In genomic region chr2:27685577-27685976, GRCh38 we compare ENCODE assay signal across 16 cellular contexts. TPM values are rescaled to one million over a fixed set of nuclear protein-coding genes. Genes with fewer than 3 reads are reported as not detected.
DNase-seq lines count a peak whose midpoint lies in the region; ATAC-seq and TF ChIP-seq lines count a peak whose summit lies in the region.
"Had no signal": no experiment of that assay in that cellular context is flagged by ENCODE, and none has a peak within 500 bp of the region (broad histone marks: within the 10 kb centered on the region; RNA-seq: fewer than 3 reads in every experiment).

No MANE protein-coding gene starts in this region.

- no peaks in the 10 kb centered on the region for H3K9me3 Mint-ChIP-seq in activated CD8-positive, alpha-beta memory T cell treated with anti-CD3 and anti-CD28 coated beads, Interleukin-2, amount 10 ng/mL, durations not matched to agents 7 days and 5 days (ENCODE audit: low read depth)
- no peaks in the 10 kb centered on the region for H3K9me3 Mint-ChIP-seq in IgD-negative memory B cell
- no peaks in the 10 kb centered on the region for H3K9me3 Mint-ChIP-seq in activated T-helper 2 cell treated with anti-CD3 and anti-CD28 coated beads, Interferon-gamma antibody, Interleukin-2, Interleukin-4, amounts not matched to agents 10 μg/mL and 5 μg/mL and 100 μg/mL, durations not matched to agents 14 hours and 24 hours and 36 hours

- in situ Hi-C loops in G401 (cut with HindIII; ENCODE audit: low sequenced_read_pairs) = no loop called here

- peaks cover 4 to 98% (median 56%) of the 10 kb centered on the region in 6 donors for H3K36me3 ChIP-seq in spleen

- 97 to 100% (median 98%) methylated on average over 3 of the region's 3 CpGs for WGBS in spleen, 5 donors

- intact Hi-C loops in activated T-helper 2 cell treated with anti-CD3 and anti-CD28 coated beads, Interferon-gamma antibody, Interleukin-2, Interleukin-4, amounts not matched to agents 10 μg/mL and 5 μg/mL and 100 μg/mL, durations not matched to agents 14 hours and 24 hours and 36 hours (cut with micrococcal nuclease) = no loop called here
- intact Hi-C loops in spleen (cut with DNase I; ENCODE audit: low total_unique reads) = no loop called here

- H3K4me3 ChIP-seq in spleen = no peak overlapping the region

- peak overlapping the region; percentile 96 for H3K27ac Mint-ChIP-seq in activated CD8-positive, alpha-beta memory T cell treated with anti-CD3 and anti-CD28 coated beads, Interleukin-2, amount 10 ng/mL, durations not matched to agents 7 days and 5 days
- H3K27ac Mint-ChIP-seq in IgD-negative memory B cell = peak overlapping the region in 2 of 3 donors; percentile 29 to 80
- H3K27ac Mint-ChIP-seq in activated T-helper 2 cell treated with anti-CD3 and anti-CD28 coated beads, Interferon-gamma antibody, Interleukin-2, Interleukin-4, amounts not matched to agents 10 μg/mL and 5 μg/mL and 100 μg/mL, durations not matched to agents 14 hours and 24 hours and 36 hours = peak overlapping the region; percentile 81

- DNase-seq in activated CD8-positive, alpha-beta memory T cell treated with anti-CD3 and anti-CD28 coated beads, Interleukin-2, amount 10 ng/mL, durations not matched to agents 7 days and 5 days = no peak
- DNase-seq in activated CD8-positive, alpha-beta memory T cell treated with anti-CD3 and anti-CD28 coated beads, Interleukin-2, amount 50 U/mL, for 48 hours = no peak
- DNase-seq in activated T-helper 2 cell treated with anti-CD3 and anti-CD28 coated beads, Interferon-gamma antibody, Interleukin-2, Interleukin-4, amounts not matched to agents 10 μg/mL and 5 μg/mL and 100 μg/mL, durations not matched to agents 14 hours and 24 hours and 36 hours (ENCODE audit: low spot score) = no peak
- DNase-seq in spleen (no peak), G401 (ENCODE audit: low spot score) (no peak)
- DNase-seq: C1 segment of cervical spinal cord, DMS 273 treated with DMSO at 0.1 percent for 48 hours, GF-D8, NCI-H187, NCI-H748 treated with DMSO at 0.1 percent for 48 hours, RPMI8226, SIG-M5 had no signal

- H3K4me3 Mint-ChIP-seq in activated CD8-positive, alpha-beta memory T cell treated with anti-CD3 and anti-CD28 coated beads, Interleukin-2, amount 10 ng/mL, durations not matched to agents 7 days and 5 days = peak overlapping the region; percentile 69
- no peak overlapping the region for H3K4me3 Mint-ChIP-seq in IgD-negative memory B cell
- H3K4me3 Mint-ChIP-seq in activated T-helper 2 cell treated with anti-CD3 and anti-CD28 coated beads, Interferon-gamma antibody, Interleukin-2, Interleukin-4, amounts not matched to agents 10 μg/mL and 5 μg/mL and 100 μg/mL, durations not matched to agents 14 hours and 24 hours and 36 hours (ENCODE audit: low read depth) = no peak overlapping the region

- H3K27ac ChIP-seq in spleen = peak overlapping the region in 5 of 8 donors; percentile 22 to 69 (median 41)
- H3K27ac ChIP-seq: KMS-11 had no signal

- CTCF ChIA-PET in activated CD8-positive, alpha-beta memory T cell treated with anti-CD3 and anti-CD28 coated beads, Interleukin-2, amount 10 ng/mL, durations not matched to agents 7 days and 5 days (lab: Charles Lee) = interaction anchor here (5.1 to 10.0 kb wide), 2 partner anchors 17 to 20 kb away, joined by 81 to 143 read pairs; partner anchors contain the start of genes SLC4A1AP and SUPT7L

- H3K36me3 Mint-ChIP-seq in activated CD8-positive, alpha-beta memory T cell treated with anti-CD3 and anti-CD28 coated beads, Interleukin-2, amount 10 ng/mL, durations not matched to agents 7 days and 5 days = peaks cover 36% of the 10 kb centered on the region
- H3K36me3 Mint-ChIP-seq in IgD-negative memory B cell = peaks cover 7% of the 10 kb centered on the region
- H3K36me3 Mint-ChIP-seq in activated T-helper 2 cell treated with anti-CD3 and anti-CD28 coated beads, Interferon-gamma antibody, Interleukin-2, Interleukin-4, amounts not matched to agents 10 μg/mL and 5 μg/mL and 100 μg/mL, durations not matched to agents 14 hours and 24 hours and 36 hours (ENCODE audit: low read depth) = peaks cover 47% of the 10 kb centered on the region

- no peak for TF ChIP-seq CTCF in spleen (IDR thresholded peaks at IDR 0.05 in 8 of 11, conservative IDR thresholded peaks at IDR 0.05 in 3 of 11)

- no peaks in the 10 kb centered on the region for H3K27me3 ChIP-seq in spleen (replicated peaks in 1 of 7)

- TF ChIP-seq POLR2A in spleen (IDR thresholded peaks at IDR 0.05) = no peak

- peaks cover 46% of the 10 kb centered on the region for H3K4me1 Mint-ChIP-seq in activated CD8-positive, alpha-beta memory T cell treated with anti-CD3 and anti-CD28 coated beads, Interleukin-2, amount 10 ng/mL, durations not matched to agents 7 days and 5 days
- H3K4me1 Mint-ChIP-seq in IgD-negative memory B cell = peaks cover 3 to 6% (median 3%) of the 10 kb centered on the region in 3 donors
- peaks cover 31% of the 10 kb centered on the region for H3K4me1 Mint-ChIP-seq in activated T-helper 2 cell treated with anti-CD3 and anti-CD28 coated beads, Interferon-gamma antibody, Interleukin-2, Interleukin-4, amounts not matched to agents 10 μg/mL and 5 μg/mL and 100 μg/mL, durations not matched to agents 14 hours and 24 hours and 36 hours (ENCODE audit: low read depth)

- H3K27me3 Mint-ChIP-seq in activated CD8-positive, alpha-beta memory T cell treated with anti-CD3 and anti-CD28 coated beads, Interleukin-2, amount 10 ng/mL, durations not matched to agents 7 days and 5 days = no peaks in the 10 kb centered on the region
- H3K27me3 Mint-ChIP-seq in IgD-negative memory B cell = no peaks in the 10 kb centered on the region
- H3K27me3 Mint-ChIP-seq in activated T-helper 2 cell treated with anti-CD3 and anti-CD28 coated beads, Interferon-gamma antibody, Interleukin-2, Interleukin-4, amounts not matched to agents 10 μg/mL and 5 μg/mL and 100 μg/mL, durations not matched to agents 14 hours and 24 hours and 36 hours (ENCODE audit: low read depth) = no peaks in the 10 kb centered on the region

- H3K4me1 ChIP-seq in spleen = peaks cover 0 to 34% (median 6%) of the 10 kb centered on the region in 6 donors

- ATAC-seq in activated CD8-positive, alpha-beta memory T cell treated with anti-CD3 and anti-CD28 coated beads, Interleukin-2, amount 10 ng/mL, durations not matched to agents 7 days and 5 days = no peak
- no peak for ATAC-seq in HG02870 (IDR thresholded peaks at IDR 0.05; ENCODE audit: unreplicated experiment)
- ATAC-seq: HCT116 had no signal

- no peaks in the 10 kb centered on the region for H3K9me3 ChIP-seq in spleen

RNA-seq across cellular contexts. Expression of gene SLC4A1AP, which starts 21.9 kb away (rescaled TPM):
- total RNA-seq in activated CD8-positive, alpha-beta memory T cell treated with anti-CD3 and anti-CD28 coated beads, Interleukin-2, amount 10 ng/mL, durations not matched to agents 7 days and 5 days = 10 to 100 TPM; 27.8 to 28.2 TPM
- polyA plus RNA-seq in IgD-negative memory B cell (20.7 TPM), spleen (10 to 100 TPM; 10.5 to 13.5 (median 11.1) TPM)
- total RNA-seq in activated T-helper 2 cell treated with anti-CD3 and anti-CD28 coated beads, Interferon-gamma antibody, Interleukin-2, Interleukin-4, amounts not matched to agents 10 μg/mL and 5 μg/mL and 100 μg/mL, durations not matched to agents 14 hours and 24 hours and 36 hours = 26.7 and 27.8 TPM in 2 replicates
- total RNA-seq in spleen = 10 to 100 TPM; 17.3 to 25.4 (median 21.4) TPM
- 36.1 and 41.5 TPM in 2 replicates for total RNA-seq in G401 (2014; rRNA removed; shearing (Covaris generic))

RNA-seq across cellular contexts. Expression of gene SUPT7L, which starts 22.2 kb away (rescaled TPM):
- 10 to 100 TPM; 34.8 to 39.7 TPM for total RNA-seq in activated CD8-positive, alpha-beta memory T cell treated with anti-CD3 and anti-CD28 coated beads, Interleukin-2, amount 10 ng/mL, durations not matched to agents 7 days and 5 days
- polyA plus RNA-seq in IgD-negative memory B cell = 15.4 TPM
- total RNA-seq in activated T-helper 2 cell treated with anti-CD3 and anti-CD28 coated beads, Interferon-gamma antibody, Interleukin-2, Interleukin-4, amounts not matched to agents 10 μg/mL and 5 μg/mL and 100 μg/mL, durations not matched to agents 14 hours and 24 hours and 36 hours = 32.5 and 37.0 TPM in 2 replicates
- 10 to 100 TPM; 28.7 to 42.1 (median 31.3) TPM for total RNA-seq in spleen
- polyA plus RNA-seq in spleen = 10 to 100 TPM; 22.9 to 31.1 (median 30.7) TPM
- total RNA-seq in G401 (2014; rRNA removed; shearing (Covaris generic)) = 19.0 and 29.8 TPM in 2 replicates

RNA-seq across cellular contexts. Expression of gene GPN1, which starts 56.7 kb away (rescaled TPM):
- total RNA-seq in activated CD8-positive, alpha-beta memory T cell treated with anti-CD3 and anti-CD28 coated beads, Interleukin-2, amount 10 ng/mL, durations not matched to agents 7 days and 5 days = 10 to 100 TPM; 36.9 to 50.9 TPM
- 46.4 TPM for polyA plus RNA-seq in IgD-negative memory B cell
- 54.3 and 55.9 TPM in 2 replicates for total RNA-seq in activated T-helper 2 cell treated with anti-CD3 and anti-CD28 coated beads, Interferon-gamma antibody, Interleukin-2, Interleukin-4, amounts not matched to agents 10 μg/mL and 5 μg/mL and 100 μg/mL, durations not matched to agents 14 hours and 24 hours and 36 hours
- total RNA-seq in spleen = 10 to 100 TPM; 18.0 to 29.4 (median 23.5) TPM
- 10 to 100 TPM; 20.7 to 27.8 (median 24.8) TPM for polyA plus RNA-seq in spleen
- total RNA-seq in G401 (2014; rRNA removed; shearing (Covaris generic)) = 45.7 and 63.6 TPM in 2 replicates

RNA-seq across cellular contexts. Expression of gene CCDC121, which starts 56.8 kb away (rescaled TPM):
- total RNA-seq in activated CD8-positive, alpha-beta memory T cell treated with anti-CD3 and anti-CD28 coated beads, Interleukin-2, amount 10 ng/mL, durations not matched to agents 7 days and 5 days = 1 to 10 TPM in 1 of 2 experiments, under 1 TPM in 1; 0.98 to 1.5 TPM
- polyA plus RNA-seq in IgD-negative memory B cell = 2.5 TPM
- 0.57 and 0.73 TPM in 2 replicates for total RNA-seq in activated T-helper 2 cell treated with anti-CD3 and anti-CD28 coated beads, Interferon-gamma antibody, Interleukin-2, Interleukin-4, amounts not matched to agents 10 μg/mL and 5 μg/mL and 100 μg/mL, durations not matched to agents 14 hours and 24 hours and 36 hours
- total RNA-seq in spleen = 1 to 10 TPM; 2.1 to 7.8 (median 4.0) TPM
- polyA plus RNA-seq in spleen = 1 to 10 TPM; 1.5 to 3.5 (median 1.7) TPM
- total RNA-seq in G401 (2014; rRNA removed; shearing (Covaris generic)) = 2.9 and 4.2 TPM in 2 replicates
